ENCODE assay signal across 34 cellular contexts in the genomic region with DNA sequence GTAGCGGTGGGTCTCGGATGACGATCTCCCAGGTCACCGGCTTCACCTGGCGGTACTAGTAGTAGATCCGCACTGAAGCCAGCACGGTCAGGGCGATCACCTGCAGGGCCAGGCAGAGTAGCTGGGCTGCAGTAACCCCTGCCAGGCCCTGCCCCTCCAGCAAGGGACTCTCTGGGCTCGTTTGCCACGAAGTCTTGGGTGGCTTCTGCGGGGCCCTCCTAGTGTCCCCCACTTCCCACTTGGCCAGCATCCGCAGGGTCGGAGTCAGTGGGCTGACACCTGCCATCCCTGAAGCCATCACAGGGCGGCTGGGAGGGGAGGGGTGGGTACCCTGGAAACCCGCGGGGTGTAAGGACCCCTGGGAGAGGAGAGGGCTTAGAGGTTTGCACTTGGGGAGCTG.
"Had no signal": no experiment of that assay in that cellular context is flagged by ENCODE, and none has a peak within 500 bp of the region (broad histone marks: within the 10 kb centered on the region; RNA-seq: fewer than 3 reads in every experiment).

No MANE protein-coding gene starts in this region.

- H3K4me3 ChIP-seq: MG63 had no signal

- H3K36me3 ChIP-seq: MG63 had no signal

- H3K9me3 ChIP-seq: MG63 had no signal

- H3K27me3 ChIP-seq: MG63 had no signal

- DNase-seq: Karpas-422, Kasumi-1, MG63, MM.1S, MV-4-11, NCI-H1048, NCI-H1092, NCI-H1092 treated with DMSO at 0.1 percent for 48 hours, NCI-H1105, NCI-H1105 treated with DMSO at 0.1 percent for 48 hours, NCI-H1417, NCI-H1417 treated with DMSO at 0.1 percent for 48 hours, NCI-H1436, NCI-H1436 treated with DMSO at 0.1 percent for 48 hours, NCI-H146, NCI-H1694, NCI-H1694 treated with DMSO at 0.1 percent for 48 hours, NCI-H187, NCI-H187 treated with DMSO at 0.1 percent for 48 hours, NCI-H1930, NCI-H2029, NCI-H2029 treated with DMSO at 0.1 percent for 48 hours, NCI-H2081, NCI-H2081 treated with DMSO at 0.1 percent for 48 hours, NCI-H2107, NCI-H2171, NCI-H2171 treated with DMSO at 0.1 percent for 48 hours, NCI-H2227 treated with DMSO at 0.1 percent for 48 hours, NCI-H226, NCI-H345, NCI-H446, NCI-H446 treated with DMSO at 0.1 percent for 48 hours, NCI-H510A had no signal

- H3K27ac ChIP-seq: KMS-11 had no signal
